Comparison of ENCODE assay signal across 1 cellular context in the genomic region with DNA sequence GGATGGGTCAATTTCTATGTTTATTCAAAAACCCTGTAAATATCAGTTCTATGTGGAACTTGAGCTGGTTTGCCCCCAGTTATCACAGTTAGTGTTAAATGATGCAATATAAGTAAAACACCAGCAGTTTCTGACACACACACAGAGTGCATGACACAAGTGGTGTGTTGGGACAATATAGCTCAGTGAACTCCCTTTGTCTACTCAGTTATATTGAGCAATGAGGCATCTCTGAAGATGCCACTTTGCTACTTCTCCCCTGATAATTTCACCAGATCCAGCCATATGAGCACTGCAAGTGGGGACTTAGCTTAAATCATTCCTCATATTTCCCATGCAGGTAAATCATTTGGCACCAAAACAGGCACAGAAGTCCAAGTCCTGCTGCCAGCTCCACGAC. TPM values are rescaled to one million over a fixed set of nuclear protein-coding genes. Genes with fewer than 3 reads are reported as not detected.
"Had no signal": no experiment of that assay in that cellular context is flagged by ENCODE, and none has a peak within 500 bp of the region (broad histone marks: within the 10 kb centered on the region; RNA-seq: fewer than 3 reads in every experiment).

No MANE protein-coding gene starts in this region.

RNA-seq across cellular contexts. Expression of a gene that starts 33.0 kb away (rescaled TPM):
- total RNA-seq: GM12878 had no signal
- polyA plus RNA-seq: GM12878 had no signal
